ENCODE assay signal across 37 cellular contexts in genomic region chrX:111812889-111813563, GRCh38.
A peak's percentile ranks its signal among the peaks of the same experiment; 100 is the strongest.
DNase-seq lines count a peak whose midpoint lies in the region; ATAC-seq, FAIRE-seq and TF ChIP-seq lines count a peak whose summit lies in the region.
"Had no signal": no experiment of that assay in that cellular context is flagged by ENCODE, and none has a peak within 500 bp of the region (broad histone marks: within the 10 kb centered on the region; RNA-seq: fewer than 3 reads in every experiment).

No MANE protein-coding gene starts in this region.

- no peak overlapping the region for H3K9ac ChIP-seq in liver (ENCODE audit: low read depth in 1 of 2, low read length in 2 of 2)
- no peak overlapping the region for H3K9ac ChIP-seq in HepG2 (ENCODE audit: insufficient read depth, low read depth, low read length)
- H3K9ac ChIP-seq in neural progenitor cell, result no peak overlapping the region
- H3K9ac ChIP-seq: BLaER1; BLaER1 treated with 17β-estradiol and CSF1 and Interleukin-3, amounts not matched to agents 10 nM and 100 nM had no signal

- H4K20me1 ChIP-seq in HepG2 (ENCODE audit: insufficient read depth, low read length), result no peaks in the 10 kb centered on the region
- H4K20me1 ChIP-seq in neural progenitor cell (ENCODE audit: low read depth), result no peaks in the 10 kb centered on the region
- H4K20me1 ChIP-seq: BLaER1; BLaER1 treated with 17β-estradiol and CSF1 and Interleukin-3, amounts not matched to agents 10 nM and 100 nM had no signal

- peaks cover 0 to 3% (median 1%) of the 10 kb centered on the region in 4 donors for H3K4me1 ChIP-seq in liver (ENCODE audit: control insufficient read depth in 4 of 4, insufficient read depth in 4 of 4, low read length in 3 of 4)
- no peaks in the 10 kb centered on the region for H3K4me1 ChIP-seq in HepG2 (ENCODE audit: insufficient read depth, low read length)
- no peaks in the 10 kb centered on the region for H3K4me1 ChIP-seq in right lobe of liver
- H3K4me1 ChIP-seq in neural progenitor cell, result peaks cover 9% of the 10 kb centered on the region
- no peaks in the 10 kb centered on the region for H3K4me1 ChIP-seq in naive thymus-derived CD4-positive, alpha-beta T cell (ENCODE audit: control insufficient read depth in 2 of 2, insufficient read depth in 2 of 2, low read length in 2 of 2)
- H3K4me1 ChIP-seq: A549; BE2C; BLaER1; BLaER1 treated with 17β-estradiol and CSF1 and Interleukin-3, amounts not matched to agents 10 nM and 100 nM; Caco-2 had no signal

- H3K9me3 Mint-ChIP-seq in neural progenitor cell, result no peaks in the 10 kb centered on the region
- no peaks in the 10 kb centered on the region for H3K9me3 Mint-ChIP-seq in naive thymus-derived CD4-positive, alpha-beta T cell
- H3K9me3 Mint-ChIP-seq: CD4-positive, alpha-beta memory T cell; CD4-positive, alpha-beta T cell; CD4-positive, CD25-positive, alpha-beta regulatory T cell; CD8-positive, alpha-beta memory T cell; CD8-positive, alpha-beta T cell had no signal

- H3K9me3 ChIP-seq in liver (ENCODE audit: control insufficient read depth in 4 of 4, low read length in 3 of 4) (no peaks in the 10 kb centered on the region), HepG2 (ENCODE audit: low read length) (no peaks in the 10 kb centered on the region), right lobe of liver (no peaks in the 10 kb centered on the region), neural progenitor cell (ENCODE audit: low read depth) (no peaks in the 10 kb centered on the region)
- no peaks in the 10 kb centered on the region for H3K9me3 ChIP-seq in naive thymus-derived CD4-positive, alpha-beta T cell (ENCODE audit: control insufficient read depth in 2 of 3, low read length in 3 of 3)
- H3K9me3 ChIP-seq: A549; BE2C; BLaER1; BLaER1 treated with 17β-estradiol and CSF1 and Interleukin-3, amounts not matched to agents 10 nM and 100 nM; Caco-2 had no signal

- POLR2A ChIA-PET in HepG2 (lab: Yijun Ruan, JAX), result no interaction called here
- POLR2A ChIA-PET in naive thymus-derived CD4-positive, alpha-beta T cell (lab: Charles Lee), result no interaction called here

- intact Hi-C loops in HepG2 (cut with micrococcal nuclease; ENCODE audit: unreplicated experiment) (no loop called here), right lobe of liver (cut with DNase I) (no loop called here)
- intact Hi-C loops in naive thymus-derived CD4-positive, alpha-beta T cell (cut with micrococcal nuclease), result no loop called here

- H3K27me3 Mint-ChIP-seq in neural progenitor cell (ENCODE audit: insufficient read depth, low read depth), result peaks cover 8% of the 10 kb centered on the region
- no peaks in the 10 kb centered on the region for H3K27me3 Mint-ChIP-seq in naive thymus-derived CD4-positive, alpha-beta T cell
- H3K27me3 Mint-ChIP-seq: B cell; CD4-positive, alpha-beta memory T cell; CD4-positive, alpha-beta T cell; CD4-positive, CD25-positive, alpha-beta regulatory T cell; CD8-positive, alpha-beta memory T cell had no signal

- no peak overlapping the region for H3K27ac Mint-ChIP-seq in neural progenitor cell
- H3K27ac Mint-ChIP-seq in naive thymus-derived CD4-positive, alpha-beta T cell, result no peak overlapping the region
- H3K27ac Mint-ChIP-seq: B cell; CD4-positive, alpha-beta memory T cell; CD4-positive, alpha-beta T cell; CD4-positive, CD25-positive, alpha-beta regulatory T cell; CD8-positive, alpha-beta T cell had no signal

- H3K79me2 ChIP-seq in HepG2 (ENCODE audit: insufficient read depth, low read length) (no peaks in the 10 kb centered on the region), neural progenitor cell (ENCODE audit: low read depth) (no peaks in the 10 kb centered on the region)

- FAIRE-seq in HepG2 (lab: Jason Lieb, UNC), result no peak
- FAIRE-seq: A204.1, A549, D721Med had no signal

- H2AFZ ChIP-seq in HepG2 (ENCODE audit: low read length), result no peak overlapping the region
- H2AFZ ChIP-seq in neural progenitor cell (replicated peaks), result peak overlapping the region; percentile 13

- TF ChIP-seq EP300 in HepG2 (IDR thresholded peaks at IDR 0.05; ENCODE audit: low read depth in 2 of 2, low read length in 2 of 2) (no peak), HepG2 (CRISPR knock-in tag; IDR thresholded peaks at IDR 0.05; ENCODE audit: borderline replicate concordance) (no peak)

- no TSS peak for BruUV-seq in HepG2 (replicated peaks; lab: Mats Ljungman, UMichigan)

- H3K27ac ChIP-seq in liver (ENCODE audit: low read depth in 1 of 2, low read length in 2 of 2) (no peak overlapping the region), HepG2 (ENCODE audit: extremely low read length, insufficient read depth, low read length) (no peak overlapping the region), right lobe of liver (no peak overlapping the region), neural progenitor cell (no peak overlapping the region)
- H3K27ac ChIP-seq in naive thymus-derived CD4-positive, alpha-beta T cell (ENCODE audit: low read depth, low read length), result no peak overlapping the region
- H3K27ac ChIP-seq: 22Rv1; A549; BLaER1; BLaER1 treated with 17β-estradiol and CSF1 and Interleukin-3, amounts not matched to agents 10 nM and 100 nM; C4-2B had no signal

- no peak for ATAC-seq in HepG2
- peak; percentile 87 for ATAC-seq in left lobe of liver
- peak; percentile 65 to 83 (median 78) for ATAC-seq in right lobe of liver
- no peak for ATAC-seq in GM18907 (IDR thresholded peaks at IDR 0.05; ENCODE audit: unreplicated experiment)
- ATAC-seq in naive thymus-derived CD4-positive, alpha-beta T cell, result no peak
- ATAC-seq: A549; CD8-positive, alpha-beta T cell had no signal

- H3K4me3 Mint-ChIP-seq in neural progenitor cell, result no peak overlapping the region
- no peak overlapping the region for H3K4me3 Mint-ChIP-seq in naive thymus-derived CD4-positive, alpha-beta T cell
- H3K4me3 Mint-ChIP-seq: B cell; CD14-positive monocyte; CD4-positive, alpha-beta memory T cell; CD4-positive, alpha-beta T cell; CD4-positive, CD25-positive, alpha-beta regulatory T cell; CD8-positive, alpha-beta memory T cell; CD8-positive, alpha-beta T cell had no signal

- H3K4me3 ChIP-seq in liver (ENCODE audit: low read depth in 1 of 3, low read length in 3 of 3), result no peak overlapping the region
- no peak overlapping the region for H3K4me3 ChIP-seq in HepG2 (replicated peaks in 1 of 3; ENCODE audit: insufficient read depth in 1 of 3, low read depth in 2 of 3, low read length in 3 of 3)
- H3K4me3 ChIP-seq in right lobe of liver, result no peak overlapping the region
- H3K4me3 ChIP-seq in neural progenitor cell, result no peak overlapping the region
- H3K4me3 ChIP-seq in naive thymus-derived CD4-positive, alpha-beta T cell (ENCODE audit: low read length), result no peak overlapping the region
- H3K4me3 ChIP-seq: A549; BLaER1; BLaER1 treated with 17β-estradiol and CSF1 and Interleukin-3, amounts not matched to agents 10 nM and 100 nM had no signal

- H3K36me3 ChIP-seq in liver (ENCODE audit: control insufficient read depth in 4 of 4, insufficient read depth in 3 of 4, low read depth in 1 of 4, low read length in 3 of 4) (no peaks in the 10 kb centered on the region), HepG2 (replicated peaks in 1 of 2; ENCODE audit: control insufficient read depth in 1 of 2, insufficient read depth in 2 of 2, low read length in 2 of 2) (no peaks in the 10 kb centered on the region), right lobe of liver (no peaks in the 10 kb centered on the region), neural progenitor cell (no peaks in the 10 kb centered on the region)
- no peaks in the 10 kb centered on the region for H3K36me3 ChIP-seq in naive thymus-derived CD4-positive, alpha-beta T cell (ENCODE audit: control insufficient read depth in 2 of 3, insufficient read depth in 3 of 3, low read length in 3 of 3)
- H3K36me3 ChIP-seq: BE2C; BLaER1; BLaER1 treated with 17β-estradiol and CSF1 and Interleukin-3, amounts not matched to agents 10 nM and 100 nM had no signal

- DNase-seq in HepG2 (ENCODE audit: low spot score), result no peak
- no peak for DNase-seq in left lobe of liver (ENCODE audit: low spot score)
- DNase-seq in right lobe of liver, result no peak
- no peak for DNase-seq in neural progenitor cell (ENCODE audit: low spot score)
- DNase-seq in naive thymus-derived CD4-positive, alpha-beta T cell, result no peak
- DNase-seq in GM13976 (ENCODE audit: low spot score), result no peak
- DNase-seq: 8988T; ACHN; AML-193; BE2C; C1 segment of cervical spinal cord; Caco-2; Calu3; CD4-positive, alpha-beta memory T cell; CD4-positive, alpha-beta T cell; CD4-positive, CD25-positive, alpha-beta regulatory T cell; CD8-positive, alpha-beta memory T cell; CD8-positive, alpha-beta T cell; COR-L47; DMS 273 treated with DMSO at 0.1 percent for 48 hours; DMS153; DMS53; DMS79; DMS79 treated with DMSO at 0.1 percent for 48 hours; DND-41; EL had no signal

- CTCF ChIA-PET in HepG2 (lab: Yijun Ruan, JAX; ENCODE audit: low intra/inter-chr PET ratio, low total read pairs), result no interaction called here
- CTCF ChIA-PET in naive thymus-derived CD4-positive, alpha-beta T cell (lab: Charles Lee), result no interaction called here

- in situ Hi-C loops in HepG2 (cut with HindIII; ENCODE audit: extremely low pct_ligation_motif_present, low pct_unique_long_range_greater_than_20kb) (no loop called here), GM13976 (cut with MboI; ENCODE audit: low sequenced_read_pairs, unreplicated experiment) (no loop called here)

- no peaks in the 10 kb centered on the region for H3K36me3 Mint-ChIP-seq in neural progenitor cell
- H3K36me3 Mint-ChIP-seq in naive thymus-derived CD4-positive, alpha-beta T cell, result no peaks in the 10 kb centered on the region
- H3K36me3 Mint-ChIP-seq: CD14-positive monocyte; CD4-positive, alpha-beta memory T cell; CD4-positive, CD25-positive, alpha-beta regulatory T cell; CD8-positive, alpha-beta T cell had no signal

- no peak for TF ChIP-seq CTCF in liver (IDR thresholded peaks at IDR 0.05; ENCODE audit: low read depth, low read length, missing input control)
- no peak for TF ChIP-seq CTCF in HepG2 (CRISPR knock-in tag; IDR thresholded peaks at IDR 0.05)
- no peak for TF ChIP-seq CTCF in right lobe of liver (IDR thresholded peaks at IDR 0.05)
- TF ChIP-seq CTCF in neural progenitor cell (IDR thresholded peaks at IDR 0.05), result no peak
- TF ChIP-seq CTCF in GM13976 (IDR thresholded peaks at IDR 0.05; ENCODE audit: borderline replicate concordance, control extremely low read depth, extremely low read depth, insufficient read depth, missing control alignments), result no peak

- whole genome bisulfite sequencing in liver, result 54% methylated on average over 3 of the region's 3 CpGs
- 0% methylated on average over 3 of the region's 3 CpGs for WGBS in HepG2 (ENCODE audit: low lambda C conversion rate)
- WGBS in right lobe of liver (ENCODE audit: insufficient coverage, low coverage, low lambda C conversion rate, missing lambda C conversion rate), result 52% methylated on average over 3 of the region's 3 CpGs

- H3F3A ChIP-seq in neural progenitor cell (ENCODE audit: low read depth), result no peaks in the 10 kb centered on the region

- H3K4me1 Mint-ChIP-seq in neural progenitor cell, result peaks cover 7% of the 10 kb centered on the region
- H3K4me1 Mint-ChIP-seq in naive thymus-derived CD4-positive, alpha-beta T cell, result no peaks in the 10 kb centered on the region
- H3K4me1 Mint-ChIP-seq: B cell; CD14-positive monocyte; CD4-positive, alpha-beta memory T cell; CD4-positive, CD25-positive, alpha-beta regulatory T cell; CD8-positive, alpha-beta memory T cell had no signal

- no peak overlapping the region for H3K4me2 ChIP-seq in HepG2 (ENCODE audit: low read depth, low read length)
- H3K4me2 ChIP-seq in neural progenitor cell, result no peak overlapping the region
- H3K4me2 ChIP-seq: A549; BLaER1; BLaER1 treated with 17β-estradiol and CSF1 and Interleukin-3, amounts not matched to agents 10 nM and 100 nM had no signal

- TF ChIP-seq RAD21 in liver (IDR thresholded peaks at IDR 0.05) (no peak), HepG2 (CRISPR knock-in tag; IDR thresholded peaks at IDR 0.05) (no peak)

- no peaks in the 10 kb centered on the region for H3K27me3 ChIP-seq in liver (ENCODE audit: control insufficient read depth in 4 of 4, insufficient read depth in 4 of 4, low read length in 3 of 4)
- H3K27me3 ChIP-seq in HepG2 (ENCODE audit: control insufficient read depth in 1 of 2, insufficient read depth in 2 of 2, low read length in 2 of 2), result no peaks in the 10 kb centered on the region
- no peaks in the 10 kb centered on the region for H3K27me3 ChIP-seq in right lobe of liver
- no peaks in the 10 kb centered on the region for H3K27me3 ChIP-seq in neural progenitor cell
- no peaks in the 10 kb centered on the region for H3K27me3 ChIP-seq in naive thymus-derived CD4-positive, alpha-beta T cell (ENCODE audit: control insufficient read depth in 2 of 2, insufficient read depth in 2 of 2, low read length in 2 of 2)
- H3K27me3 ChIP-seq: BE2C had no signal

- no peak for TF ChIP-seq POLR2A in HepG2 (IDR thresholded peaks at IDR 0.05; ENCODE audit: insufficient read depth in 1 of 2, low read depth in 2 of 2, low read length in 2 of 2)
- no peak for TF ChIP-seq POLR2A in right lobe of liver (IDR thresholded peaks at IDR 0.05)

Comparison
In these comparisons a context has a peak if more than half of its experiments do, and no peak if none do; other contexts are left out.
1. ATAC-seq: peak in left lobe of liver (single experiment) and right lobe of liver (4 of 4); none in HepG2 (single experiment), GM18907 (single experiment) and naive thymus-derived CD4-positive, alpha-beta T cell (single experiment).